20 cellular contexts compared by ENCODE assay signal in the genomic region with DNA sequence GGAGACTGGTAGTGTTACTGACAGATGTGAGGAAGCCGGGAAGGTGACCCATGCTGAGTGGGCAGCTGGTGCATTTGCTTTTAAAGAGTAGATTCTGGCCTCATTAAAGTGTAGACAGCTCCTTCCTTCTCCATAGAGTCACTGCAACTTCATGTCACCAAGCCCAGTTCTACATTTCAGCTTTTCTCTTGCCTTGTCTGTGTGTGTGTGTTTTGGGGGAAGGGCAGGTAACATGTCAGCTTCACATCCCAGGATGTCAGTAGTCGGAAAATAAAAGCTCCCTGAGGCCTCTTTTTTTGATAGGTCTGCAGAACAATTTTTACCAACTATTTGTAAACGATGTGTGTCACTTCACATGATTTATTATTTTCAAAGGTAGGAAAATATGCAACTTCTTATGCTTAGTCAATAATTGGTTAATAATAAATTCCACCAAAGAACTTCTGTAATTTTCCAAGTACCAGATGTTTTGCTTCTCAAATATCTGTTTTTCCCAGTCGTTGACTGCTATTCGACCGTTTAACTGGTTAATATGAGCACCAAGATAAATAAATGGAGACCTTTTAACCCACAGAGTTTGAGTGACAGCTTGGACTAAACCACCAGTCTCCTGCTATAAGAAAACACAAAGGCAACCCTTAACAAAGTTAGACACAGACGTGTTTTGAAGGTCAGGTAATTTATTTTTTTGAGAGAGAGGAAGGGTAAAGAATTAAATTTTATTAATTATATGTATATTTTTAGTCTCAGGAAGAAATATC.
DNase-seq lines count a peak whose midpoint lies in the region; ATAC-seq, FAIRE-seq and TF ChIP-seq lines count a peak whose summit lies in the region.
"Had no signal": no experiment of that assay in that cellular context is flagged by ENCODE, and none has a peak within 500 bp of the region (broad histone marks: within the 10 kb centered on the region; RNA-seq: fewer than 3 reads in every experiment).

No MANE protein-coding gene starts in this region.

- TF ChIP-seq POLR2A in K562 (conservative IDR thresholded peaks at IDR 0.05): no peak

- CTCF ChIA-PET in K562 (lab: Yijun Ruan, JAX; ENCODE audit: low intra/inter-chr PET ratio): no interaction called here

- no peaks in the 10 kb centered on the region for H3K79me1 ChIP-seq in neuronal stem cell (ENCODE audit: low read depth, low read length)

- no peak for TF ChIP-seq CTCF in K562 (IDR thresholded peaks at IDR 0.05 in 2 of 3, conservative IDR thresholded peaks at IDR 0.05 in 1 of 3; ENCODE audit: insufficient read depth in 2 of 3, low read depth in 1 of 3, low read length in 3 of 3)

- H2AFZ ChIP-seq in K562 (ENCODE audit: low read depth, low read length) (no peak overlapping the region), neuronal stem cell (ENCODE audit: low read length) (no peak overlapping the region)
- H2AFZ ChIP-seq: GM23338 had no signal

- ATAC-seq in K562: no peak
- ATAC-seq: GM23338, HCT116 had no signal

- WGBS in K562 (ENCODE audit: insufficient coverage, low coverage, missing lambda C conversion rate): 0% methylated on average over 7 of the region's 7 CpGs
- WGBS in neuronal stem cell (ENCODE audit: extremely low coverage in 2 of 2, insufficient read length in 2 of 2, insufficient replicate concordance in 1 of 2), 2 donors: no CpG with 5 or more reads among the region's 7 CpGs

- DNase-seq in DMS 273 treated with DMSO at 0.1 percent for 48 hours (lab: John Stamatoyannopoulos, UW): peak; percentile 91
- DNase-seq in NCI-H2171 (lab: John Stamatoyannopoulos, UW): peak; percentile 28
- no peak for DNase-seq in K562 (ENCODE audit: extremely low read depth in 1 of 4, low spot score in 3 of 4)
- no peak for DNase-seq in neuronal stem cell (ENCODE audit: low spot score)
- no peak for DNase-seq in stimulated activated CD4-positive, alpha-beta T cell treated with anti-CD3 and anti-CD28 coated beads, Interleukin-4, amount 100 ng/mL, for 4 hours
- DNase-seq in T-helper 2 cell: no peak
- no peak for DNase-seq in COLO829 (ENCODE audit: low spot score)
- no peak for DNase-seq in frontal cortex (ENCODE audit: low spot score in 2 of 2)
- DNase-seq: KG1, NCI-H187 treated with DMSO at 0.1 percent for 48 hours, NCI-H446, NCI-H774, Right ventricle myocardium superior, SW 1271 had no signal

- H2BK120ac ChIP-seq in neuronal stem cell (ENCODE audit: low read depth, low read length): no peak overlapping the region

- H3K9ac ChIP-seq in K562 (ENCODE audit: insufficient read depth in 1 of 2, low read depth in 2 of 2, low read length in 2 of 2) (no peak overlapping the region), neuronal stem cell (ENCODE audit: low read depth, low read length, poor library complexity) (no peak overlapping the region)
- H3K9ac ChIP-seq: BLaER1 treated with 17β-estradiol and CSF1 and Interleukin-3, amounts not matched to agents 10 nM and 100 nM had no signal

- H3K27ac ChIP-seq in K562 (ENCODE audit: extremely low read depth, low read depth, low read length): no peak overlapping the region
- H3K27ac ChIP-seq in neuronal stem cell (replicated peaks; ENCODE audit: low read length): no peak overlapping the region
- H3K27ac ChIP-seq: BLaER1 treated with 17β-estradiol and CSF1 and Interleukin-3, amounts not matched to agents 10 nM and 100 nM had no signal

- no peak overlapping the region for H4K8ac ChIP-seq in neuronal stem cell (ENCODE audit: low read depth, low read length)

- H2AK5ac ChIP-seq in neuronal stem cell (ENCODE audit: low read depth, low read length): no peak overlapping the region

- no peak overlapping the region for H4K91ac ChIP-seq in neuronal stem cell (ENCODE audit: low read depth, low read length, poor library complexity)

- H3K14ac ChIP-seq in neuronal stem cell (ENCODE audit: low read length): no peak overlapping the region

- no peaks in the 10 kb centered on the region for H3K27me3 ChIP-seq in K562 (ENCODE audit: control insufficient read depth in 2 of 2, insufficient read depth in 2 of 2, low read length in 2 of 2)
- no peaks in the 10 kb centered on the region for H3K27me3 ChIP-seq in neuronal stem cell (ENCODE audit: control insufficient read depth in 3 of 3, insufficient read depth in 3 of 3, low read depth in 1 of 3, low read length in 3 of 3)
- H3K27me3 ChIP-seq: BLaER1 treated with 17β-estradiol and CSF1 and Interleukin-3, amounts not matched to agents 10 nM and 100 nM had no signal

- H3K4me2 ChIP-seq in K562 (ENCODE audit: insufficient read depth, low read length) (no peak overlapping the region), neuronal stem cell (ENCODE audit: insufficient read depth, low read length, poor library complexity, severe bottlenecking) (no peak overlapping the region)
- H3K4me2 ChIP-seq: BLaER1 treated with 17β-estradiol and CSF1 and Interleukin-3, amounts not matched to agents 10 nM and 100 nM; GM23338 had no signal

- H3K18ac ChIP-seq in neuronal stem cell (ENCODE audit: low read length): peak overlapping the region; percentile 84

- H3K4me3 ChIP-seq in K562 (no peak overlapping the region), neuronal stem cell (ENCODE audit: low read length in 2 of 2) (no peak overlapping the region)
- H3K4me3 ChIP-seq: BLaER1 treated with 17β-estradiol and CSF1 and Interleukin-3, amounts not matched to agents 10 nM and 100 nM; GM23338 had no signal

- no peak overlapping the region for H2BK5ac ChIP-seq in neuronal stem cell (ENCODE audit: low read length)

- no peak overlapping the region for H2BK15ac ChIP-seq in neuronal stem cell (ENCODE audit: low read length)

- no peak overlapping the region for H2BK12ac ChIP-seq in neuronal stem cell (ENCODE audit: low read length)

- TF ChIP-seq RAD21 in K562 (CRISPR knock-in tag; conservative IDR thresholded peaks at IDR 0.05 in 1 of 2, IDR thresholded peaks at IDR 0.05 in 1 of 2): no peak

- no peak overlapping the region for H3K23ac ChIP-seq in neuronal stem cell (ENCODE audit: low read depth, low read length, poor library complexity)

- BruUV-seq in K562 (replicated peaks; lab: Mats Ljungman, UMichigan): no TSS peak

- H3K4me1 ChIP-seq in K562 (replicated peaks in 1 of 2; ENCODE audit: control insufficient read depth in 2 of 2, insufficient read depth in 2 of 2, low read length in 2 of 2) (no peaks in the 10 kb centered on the region), neuronal stem cell (ENCODE audit: control insufficient read depth in 2 of 2, insufficient read depth in 1 of 2, low read depth in 1 of 2, low read length in 2 of 2) (peaks cover 0 to 6% of the 10 kb centered on the region in 2 donors)
- H3K4me1 ChIP-seq: BLaER1 treated with 17β-estradiol and CSF1 and Interleukin-3, amounts not matched to agents 10 nM and 100 nM had no signal

- H3K9me3 ChIP-seq in K562 (replicated peaks; ENCODE audit: control insufficient read depth, insufficient read depth, low read depth, low read length) (no peaks in the 10 kb centered on the region), neuronal stem cell (replicated peaks in 1 of 2; ENCODE audit: control insufficient read depth in 2 of 2, insufficient read depth in 1 of 2, low read depth in 1 of 2, low read length in 2 of 2) (no peaks in the 10 kb centered on the region)
- H3K9me3 ChIP-seq: BLaER1 treated with 17β-estradiol and CSF1 and Interleukin-3, amounts not matched to agents 10 nM and 100 nM had no signal

- no peaks in the 10 kb centered on the region for H4K20me1 ChIP-seq in K562 (replicated peaks; ENCODE audit: control insufficient read depth, insufficient read depth, low read length)
- H4K20me1 ChIP-seq: BLaER1 treated with 17β-estradiol and CSF1 and Interleukin-3, amounts not matched to agents 10 nM and 100 nM had no signal

- POLR2A ChIA-PET in K562 (lab: Yijun Ruan, JAX): no interaction called here

- H3K4ac ChIP-seq in neuronal stem cell (ENCODE audit: low read length): no peak overlapping the region

- H3K36me3 ChIP-seq in K562 (ENCODE audit: control insufficient read depth, insufficient read depth, low read length): no peaks in the 10 kb centered on the region
- H3K36me3 ChIP-seq in neuronal stem cell (replicated peaks in 1 of 2; ENCODE audit: control insufficient read depth in 2 of 2, insufficient read depth in 2 of 2, low read length in 2 of 2): no peaks in the 10 kb centered on the region
- H3K36me3 ChIP-seq: BLaER1 treated with 17β-estradiol and CSF1 and Interleukin-3, amounts not matched to agents 10 nM and 100 nM had no signal

- TF ChIP-seq EP300 in K562 (IDR thresholded peaks at IDR 0.05; ENCODE audit: low read length): no peak

- FAIRE-seq in K562 (lab: Jason Lieb, UNC): no peak
- FAIRE-seq in frontal cortex (lab: Jason Lieb, UNC): no peak
- FAIRE-seq: GM12891, GM19239, RCC 7860 had no signal

- H3K9me1 ChIP-seq in K562 (ENCODE audit: control insufficient read depth, insufficient read depth, low read length): no peaks in the 10 kb centered on the region

- in situ Hi-C loops in K562 (cut with MboI): no loop called here

- intact Hi-C loops in K562 (cut with micrococcal nuclease): no loop called here

- no peaks in the 10 kb centered on the region for H3K79me2 ChIP-seq in K562 (ENCODE audit: control insufficient read depth, insufficient read depth, low read length)

TF ChIP-seq in K562, 482 proteins besides CTCF, POLR2A, EP300 and RAD21:
- TF ChIP-seq, protein P1, sequence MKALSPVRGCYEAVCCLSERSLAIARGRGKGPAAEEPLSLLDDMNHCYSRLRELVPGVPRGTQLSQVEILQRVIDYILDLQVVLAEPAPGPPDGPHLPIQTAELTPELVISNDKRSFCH (CRISPR knock-in tag; IDR thresholded peaks at IDR 0.05): no peak
- TF ChIP-seq, protein P1 (tag; IDR thresholded peaks at IDR 0.05): no peak
- TF ChIP-seq, protein P2, sequence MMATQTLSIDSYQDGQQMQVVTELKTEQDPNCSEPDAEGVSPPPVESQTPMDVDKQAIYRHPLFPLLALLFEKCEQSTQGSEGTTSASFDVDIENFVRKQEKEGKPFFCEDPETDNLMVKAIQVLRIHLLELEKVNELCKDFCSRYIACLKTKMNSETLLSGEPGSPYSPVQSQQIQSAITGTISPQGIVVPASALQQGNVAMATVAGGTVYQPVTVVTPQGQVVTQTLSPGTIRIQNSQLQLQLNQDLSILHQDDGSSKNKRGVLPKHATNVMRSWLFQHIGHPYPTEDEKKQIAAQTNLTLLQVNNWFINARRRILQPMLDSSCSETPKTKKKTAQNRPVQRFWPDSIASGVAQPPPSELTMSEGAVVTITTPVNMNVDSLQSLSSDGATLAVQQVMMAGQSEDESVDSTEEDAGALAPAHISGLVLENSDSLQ (IDR thresholded peaks at IDR 0.05): 0 out of 2 replicates have a peak, but pooled peaks have one; percentile 8
- no peak for TF ChIP-seq ZSCAN29 (IDR thresholded peaks at IDR 0.05)

Comparison
In these comparisons a context has a peak if more than half of its experiments do, and no peak if none do; other contexts are left out.
1. DNase-seq: peak in DMS 273 treated with DMSO at 0.1 percent for 48 hours (single experiment) and NCI-H2171 (single experiment); none in K562 (0 of 4), neuronal stem cell (single experiment), stimulated activated CD4-positive, alpha-beta T cell treated with anti-CD3 and anti-CD28 coated beads, Interleukin-4, amount 100 ng/mL, for 4 hours (0 of 2), T-helper 2 cell (0 of 5), COLO829 (single experiment) and frontal cortex (0 of 2).